9 cellular contexts compared by ENCODE assay signal in genomic region chr9:86407022-86407421, GRCh38. TPM values are rescaled to one million over a fixed set of nuclear protein-coding genes. Genes with fewer than 3 reads are reported as not detected.
A peak's percentile ranks its signal among the peaks of the same experiment; 100 is the strongest.
DNase-seq lines count a peak whose midpoint lies in the region; ATAC-seq and TF ChIP-seq lines count a peak whose summit lies in the region.
"Had no signal": no experiment of that assay in that cellular context is flagged by ENCODE, and none has a peak within 500 bp of the region (broad histone marks: within the 10 kb centered on the region; RNA-seq: fewer than 3 reads in every experiment).

No MANE protein-coding gene starts in this region.

- POLR2A ChIA-PET in activated CD4-positive, alpha-beta memory T cell treated with anti-CD3 and anti-CD28 coated beads for 36 hours (lab: Charles Lee), result interaction anchor here (1.5 kb wide), 1 partner anchor 125 kb away, joined by 3 read pairs; the partner anchor contains the start of gene ISCA1
- POLR2A ChIA-PET in activated CD4-positive, alpha-beta memory T cell treated with anti-CD3 and anti-CD28 coated beads, Interleukin-2, amount 10 ng/mL, durations not matched to agents 7 days and 5 days (lab: Charles Lee), result no interaction called here

- no peak overlapping the region for H3K27ac Mint-ChIP-seq in activated CD4-positive, alpha-beta memory T cell treated with anti-CD3 and anti-CD28 coated beads for 36 hours
- H3K27ac Mint-ChIP-seq in activated CD4-positive, alpha-beta memory T cell treated with anti-CD3 and anti-CD28 coated beads, Interleukin-2, amount 10 ng/mL, durations not matched to agents 7 days and 5 days, result no peak overlapping the region

- no peaks in the 10 kb centered on the region for H3K36me3 Mint-ChIP-seq in activated CD4-positive, alpha-beta memory T cell treated with anti-CD3 and anti-CD28 coated beads for 36 hours
- no peaks in the 10 kb centered on the region for H3K36me3 Mint-ChIP-seq in activated CD4-positive, alpha-beta memory T cell treated with anti-CD3 and anti-CD28 coated beads, Interleukin-2, amount 10 ng/mL, durations not matched to agents 7 days and 5 days (ENCODE audit: low read depth)

- CTCF ChIA-PET in activated CD4-positive, alpha-beta memory T cell treated with anti-CD3 and anti-CD28 coated beads for 36 hours (lab: Charles Lee), result interaction anchor here (4.9 kb wide), 1 partner anchor 7 kb away, joined by 33 read pairs; no protein-coding TSS in a partner anchor
- CTCF ChIA-PET in activated CD4-positive, alpha-beta memory T cell treated with anti-CD3 and anti-CD28 coated beads, Interleukin-2, amount 10 ng/mL, durations not matched to agents 7 days and 5 days (lab: Charles Lee), result no interaction called here

- DNase-seq in activated CD4-positive, alpha-beta memory T cell treated with anti-CD3 and anti-CD28 coated beads for 36 hours, result peak; percentile 61
- DNase-seq in activated CD4-positive, alpha-beta memory T cell treated with anti-CD3 and anti-CD28 coated beads, Interleukin-2, amount 10 ng/mL, durations not matched to agents 7 days and 5 days, result no peak
- DNase-seq in glomerular visceral epithelial cell (ENCODE audit: extremely low spot score), result peak; percentile 50
- peak; percentile 17 to 36 for DNase-seq in stimulated activated CD8-positive, alpha-beta memory T cell treated with anti-CD3 and anti-CD28 coated beads, Interleukin-7, amount 100 ng/mL, for 48 hours (ENCODE audit: extremely low read depth in 1 of 2, low read depth in 1 of 2)
- DNase-seq in NCI-H1694 treated with DMSO at 0.1 percent for 48 hours (lab: John Stamatoyannopoulos, UW), result no peak
- DNase-seq in NCI-H2081 (lab: John Stamatoyannopoulos, UW), result no peak
- DNase-seq: NCI-H146 had no signal

- H3K9me3 Mint-ChIP-seq in activated CD4-positive, alpha-beta memory T cell treated with anti-CD3 and anti-CD28 coated beads for 36 hours, result no peaks in the 10 kb centered on the region
- no peaks in the 10 kb centered on the region for H3K9me3 Mint-ChIP-seq in activated CD4-positive, alpha-beta memory T cell treated with anti-CD3 and anti-CD28 coated beads, Interleukin-2, amount 10 ng/mL, durations not matched to agents 7 days and 5 days

- intact Hi-C loops in activated CD4-positive, alpha-beta memory T cell treated with anti-CD3 and anti-CD28 coated beads for 36 hours (cut with micrococcal nuclease), result loop anchor here (5.0 to 10.0 kb wide), 3 partner anchors 125 to 1405 kb away; partner anchors contain the start of genes GAS1 and ISCA1

- no peak overlapping the region for H3K4me3 Mint-ChIP-seq in activated CD4-positive, alpha-beta memory T cell treated with anti-CD3 and anti-CD28 coated beads for 36 hours
- H3K4me3 Mint-ChIP-seq in activated CD4-positive, alpha-beta memory T cell treated with anti-CD3 and anti-CD28 coated beads, Interleukin-2, amount 10 ng/mL, durations not matched to agents 7 days and 5 days, result no peak overlapping the region

- H3K4me1 Mint-ChIP-seq in activated CD4-positive, alpha-beta memory T cell treated with anti-CD3 and anti-CD28 coated beads for 36 hours (ENCODE audit: low read depth), result peaks cover 20% of the 10 kb centered on the region
- peaks cover 3% of the 10 kb centered on the region for H3K4me1 Mint-ChIP-seq in activated CD4-positive, alpha-beta memory T cell treated with anti-CD3 and anti-CD28 coated beads, Interleukin-2, amount 10 ng/mL, durations not matched to agents 7 days and 5 days

- peaks cover 21% of the 10 kb centered on the region for H3K27me3 Mint-ChIP-seq in activated CD4-positive, alpha-beta memory T cell treated with anti-CD3 and anti-CD28 coated beads for 36 hours
- peaks cover 2% of the 10 kb centered on the region for H3K27me3 Mint-ChIP-seq in activated CD4-positive, alpha-beta memory T cell treated with anti-CD3 and anti-CD28 coated beads, Interleukin-2, amount 10 ng/mL, durations not matched to agents 7 days and 5 days

- ATAC-seq in SK-N-SH treated with all-trans-retinoic acid at 6 μM for 48 hours (peak; percentile 80), GM21390 (IDR thresholded peaks at IDR 0.05; ENCODE audit: unreplicated experiment) (no peak)

TF ChIP-seq in SK-N-SH treated with all-trans-retinoic acid at 6 μM for 48 hours, 23 proteins besides CTCF, POLR2A, EP300 and RAD21:
- TF ChIP-seq ZNF70 (CRISPR knock-in tag; IDR thresholded peaks at IDR 0.05) (no peak), OSR1 (CRISPR knock-in tag; IDR thresholded peaks at IDR 0.05) (no peak), ZNF8 (CRISPR knock-in tag; IDR thresholded peaks at IDR 0.05) (no peak), POU6F1 (CRISPR knock-in tag; IDR thresholded peaks at IDR 0.05; ENCODE audit: borderline replicate concordance, low read depth) (no peak)

RNA-seq across cellular contexts. Expression of gene TUT7, which starts 52.8 kb away (rescaled TPM):
- 10 to 100 TPM; 50.7 to 56.8 TPM for total RNA-seq in activated CD4-positive, alpha-beta memory T cell treated with anti-CD3 and anti-CD28 coated beads for 36 hours
- 10 to 100 TPM; 59.3 to 63.1 TPM for total RNA-seq in activated CD4-positive, alpha-beta memory T cell treated with anti-CD3 and anti-CD28 coated beads, Interleukin-2, amount 10 ng/mL, durations not matched to agents 7 days and 5 days

Comparison
In these comparisons a context has a peak if more than half of its experiments do, and no peak if none do; other contexts are left out.
1. DNase-seq: peak in activated CD4-positive, alpha-beta memory T cell treated with anti-CD3 and anti-CD28 coated beads for 36 hours (single experiment), glomerular visceral epithelial cell (single experiment) and stimulated activated CD8-positive, alpha-beta memory T cell treated with anti-CD3 and anti-CD28 coated beads, Interleukin-7, amount 100 ng/mL, for 48 hours (2 of 2); none in activated CD4-positive, alpha-beta memory T cell treated with anti-CD3 and anti-CD28 coated beads, Interleukin-2, amount 10 ng/mL, durations not matched to agents 7 days and 5 days (single experiment), NCI-H1694 treated with DMSO at 0.1 percent for 48 hours (single experiment) and NCI-H2081 (0 of 2).